ENCODE assay signal across 11 cellular contexts in the genomic region with DNA sequence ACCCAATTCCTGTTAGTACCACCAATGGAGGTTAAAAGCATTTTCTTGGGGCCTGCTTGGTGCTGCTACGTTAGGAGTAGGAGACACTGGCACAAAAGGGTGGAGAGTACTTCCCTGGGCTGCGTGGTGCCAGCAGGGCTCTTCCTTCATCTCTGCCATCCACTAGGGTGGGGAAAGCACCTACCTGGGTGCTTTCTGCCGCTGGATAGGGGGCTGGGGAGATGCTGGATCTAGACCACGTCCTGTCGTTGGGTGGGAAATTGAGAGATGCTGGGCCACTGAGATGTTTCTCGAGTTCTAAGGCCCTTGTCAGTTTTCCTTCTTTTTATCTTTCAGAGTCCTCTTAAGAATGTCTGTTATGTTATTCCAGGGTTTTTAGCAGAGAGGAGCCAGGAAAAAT. TPM values are rescaled to one million over a fixed set of nuclear protein-coding genes. Genes with fewer than 3 reads are reported as not detected.
DNase-seq lines count a peak whose midpoint lies in the region; ATAC-seq and TF ChIP-seq lines count a peak whose summit lies in the region.
"Had no signal": no experiment of that assay in that cellular context is flagged by ENCODE, and none has a peak within 500 bp of the region (broad histone marks: within the 10 kb centered on the region; RNA-seq: fewer than 3 reads in every experiment).

No MANE protein-coding gene starts in this region.

- H3K27ac Mint-ChIP-seq in memory B cell = peak overlapping the region; percentile 91

- H3K9me3 Mint-ChIP-seq in memory B cell = peaks cover 3% of the 10 kb centered on the region

- H3K36me3 Mint-ChIP-seq in memory B cell = peaks cover 5% of the 10 kb centered on the region

- no peak for DNase-seq in right lobe of liver
- DNase-seq in activated CD8-positive, alpha-beta memory T cell treated with anti-CD3 and anti-CD28 coated beads, Interleukin-2, amount 50 U/mL, for 48 hours = peak; percentile 51
- DNase-seq in memory B cell (ENCODE audit: low spot score in 2 of 2) = no peak
- no peak for DNase-seq in NCI-H187 treated with DMSO at 0.1 percent for 48 hours (lab: John Stamatoyannopoulos, UW)
- DNase-seq in G401 (ENCODE audit: low spot score) = no peak
- no peak for DNase-seq in right atrium auricular region (ENCODE audit: low spot score)
- no peak for DNase-seq in NCI-H2227 treated with DMSO at 0.1 percent for 48 hours (lab: John Stamatoyannopoulos, UW)
- DNase-seq: NCI-H1417 treated with DMSO at 0.1 percent for 48 hours had no signal

- ATAC-seq in right lobe of liver (no peak), memory B cell (ENCODE audit: low read depth) (no peak)

- H3K27me3 ChIP-seq in liver (ENCODE audit: control insufficient read depth in 4 of 4, insufficient read depth in 4 of 4, low read length in 3 of 4) = no peaks in the 10 kb centered on the region
- no peaks in the 10 kb centered on the region for H3K27me3 ChIP-seq in right lobe of liver
- H3K27me3 ChIP-seq in right atrium auricular region = no peaks in the 10 kb centered on the region
- H3K27me3 ChIP-seq: adrenal gland, tibial artery had no signal

- TF ChIP-seq RAD21 in liver (IDR thresholded peaks at IDR 0.05) = no peak

- H3K27ac ChIP-seq in liver (ENCODE audit: low read depth in 1 of 2, low read length in 2 of 2) = peak overlapping the region; percentile 23 to 25
- H3K27ac ChIP-seq in right lobe of liver = no peak overlapping the region
- no peak overlapping the region for H3K27ac ChIP-seq in right atrium auricular region
- H3K27ac ChIP-seq: tibial artery had no signal

- H3K9me3 ChIP-seq in liver (ENCODE audit: control insufficient read depth in 4 of 4, low read length in 3 of 4) (peaks cover 0 to 2% (median under 1%) of the 10 kb centered on the region in 4 donors), right lobe of liver (no peaks in the 10 kb centered on the region), right atrium auricular region (peaks cover 0 to 12% of the 10 kb centered on the region in 2 donors)

- H3K4me3 Mint-ChIP-seq in memory B cell = peak overlapping the region; percentile 84

- intact Hi-C loops in right lobe of liver (cut with DNase I) = no loop called here

- H3K4me3 ChIP-seq in liver (ENCODE audit: low read depth in 1 of 3, low read length in 3 of 3) (no peak overlapping the region), right lobe of liver (no peak overlapping the region), right atrium auricular region (no peak overlapping the region)
- H3K4me3 ChIP-seq: adrenal gland, tibial artery had no signal

- H3K27me3 Mint-ChIP-seq in memory B cell = no peaks in the 10 kb centered on the region

- H3K9ac ChIP-seq in liver (ENCODE audit: low read depth in 1 of 2, low read length in 2 of 2) = no peak overlapping the region

- 79% methylated on average over 6 of the region's 6 CpGs for WGBS in liver
- WGBS in right lobe of liver (ENCODE audit: insufficient coverage, low coverage, low lambda C conversion rate, missing lambda C conversion rate) = 41% methylated on average over 5 of the region's 6 CpGs

- TF ChIP-seq POLR2A in right lobe of liver (IDR thresholded peaks at IDR 0.05) = no peak

- peaks cover 48% of the 10 kb centered on the region for H3K4me1 Mint-ChIP-seq in memory B cell

- H3K36me3 ChIP-seq in liver (ENCODE audit: control insufficient read depth in 4 of 4, insufficient read depth in 3 of 4, low read depth in 1 of 4, low read length in 3 of 4) = no peaks in the 10 kb centered on the region
- no peaks in the 10 kb centered on the region for H3K36me3 ChIP-seq in right lobe of liver
- H3K36me3 ChIP-seq in right atrium auricular region = no peaks in the 10 kb centered on the region
- H3K36me3 ChIP-seq: adrenal gland, tibial artery had no signal

- H3K4me1 ChIP-seq in liver (ENCODE audit: control insufficient read depth in 4 of 4, insufficient read depth in 4 of 4, low read length in 3 of 4) = peaks cover 0 to 8% (median 6%) of the 10 kb centered on the region in 4 donors
- H3K4me1 ChIP-seq in right lobe of liver = peaks cover 0 to 13% (median 6%) of the 10 kb centered on the region in 4 donors
- no peaks in the 10 kb centered on the region for H3K4me1 ChIP-seq in right atrium auricular region
- H3K4me1 ChIP-seq: adrenal gland, tibial artery had no signal

- TF ChIP-seq CTCF in liver (IDR thresholded peaks at IDR 0.05; ENCODE audit: low read depth, low read length, missing input control) (no peak), right lobe of liver (IDR thresholded peaks at IDR 0.05) (no peak), right atrium auricular region (IDR thresholded peaks at IDR 0.05) (no peak)

- in situ Hi-C loops in G401 (cut with HindIII; ENCODE audit: low sequenced_read_pairs) = loop anchor here (10.0 kb wide), 1 partner anchor 156 kb away; no protein-coding TSS in a partner anchor

TF ChIP-seq in liver, 16 proteins besides CTCF, POLR2A, EP300 and RAD21:
- TF ChIP-seq FOXA2 (IDR thresholded peaks at IDR 0.05) (no peak), RXRA (IDR thresholded peaks at IDR 0.05) (no peak), FOXA1 (IDR thresholded peaks at IDR 0.05) (no peak), SP1 (IDR thresholded peaks at IDR 0.05) (no peak), EGR1 (IDR thresholded peaks at IDR 0.05; ENCODE audit: low read depth in 2 of 2) (no peak), HNF4G (IDR thresholded peaks at IDR 0.05) (no peak), GABPA (IDR thresholded peaks at IDR 0.05 in 1 of 2, conservative IDR thresholded peaks at IDR 0.05 in 1 of 2) (no peak), TAF1 (conservative IDR thresholded peaks at IDR 0.05) (no peak), YY1 (IDR thresholded peaks at IDR 0.05) (no peak), HNF4A (conservative IDR thresholded peaks at IDR 0.05) (no peak), NR2F2 (IDR thresholded peaks at IDR 0.05) (no peak)
- TF ChIP-seq, protein P1, sequence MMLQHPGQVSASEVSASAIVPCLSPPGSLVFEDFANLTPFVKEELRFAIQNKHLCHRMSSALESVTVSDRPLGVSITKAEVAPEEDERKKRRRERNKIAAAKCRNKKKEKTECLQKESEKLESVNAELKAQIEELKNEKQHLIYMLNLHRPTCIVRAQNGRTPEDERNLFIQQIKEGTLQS (IDR thresholded peaks at IDR 0.05) = no peak
- TF ChIP-seq, protein P2, sequence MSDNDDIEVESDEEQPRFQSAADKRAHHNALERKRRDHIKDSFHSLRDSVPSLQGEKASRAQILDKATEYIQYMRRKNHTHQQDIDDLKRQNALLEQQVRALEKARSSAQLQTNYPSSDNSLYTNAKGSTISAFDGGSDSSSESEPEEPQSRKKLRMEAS (IDR thresholded peaks at IDR 0.05) = no peak
- TF ChIP-seq, protein P3, sequence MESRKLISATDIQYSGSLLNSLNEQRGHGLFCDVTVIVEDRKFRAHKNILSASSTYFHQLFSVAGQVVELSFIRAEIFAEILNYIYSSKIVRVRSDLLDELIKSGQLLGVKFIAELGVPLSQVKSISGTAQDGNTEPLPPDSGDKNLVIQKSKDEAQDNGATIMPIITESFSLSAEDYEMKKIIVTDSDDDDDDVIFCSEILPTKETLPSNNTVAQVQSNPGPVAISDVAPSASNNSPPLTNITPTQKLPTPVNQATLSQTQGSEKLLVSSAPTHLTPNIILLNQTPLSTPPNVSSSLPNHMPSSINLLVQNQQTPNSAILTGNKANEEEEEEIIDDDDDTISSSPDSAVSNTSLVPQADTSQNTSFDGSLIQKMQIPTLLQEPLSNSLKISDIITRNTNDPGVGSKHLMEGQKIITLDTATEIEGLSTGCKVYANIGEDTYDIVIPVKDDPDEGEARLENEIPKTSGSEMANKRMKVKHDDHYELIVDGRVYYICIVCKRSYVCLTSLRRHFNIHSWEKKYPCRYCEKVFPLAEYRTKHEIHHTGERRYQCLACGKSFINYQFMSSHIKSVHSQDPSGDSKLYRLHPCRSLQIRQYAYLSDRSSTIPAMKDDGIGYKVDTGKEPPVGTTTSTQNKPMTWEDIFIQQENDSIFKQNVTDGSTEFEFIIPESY (IDR thresholded peaks at IDR 0.05) = no peak
- TF ChIP-seq, protein P4, sequence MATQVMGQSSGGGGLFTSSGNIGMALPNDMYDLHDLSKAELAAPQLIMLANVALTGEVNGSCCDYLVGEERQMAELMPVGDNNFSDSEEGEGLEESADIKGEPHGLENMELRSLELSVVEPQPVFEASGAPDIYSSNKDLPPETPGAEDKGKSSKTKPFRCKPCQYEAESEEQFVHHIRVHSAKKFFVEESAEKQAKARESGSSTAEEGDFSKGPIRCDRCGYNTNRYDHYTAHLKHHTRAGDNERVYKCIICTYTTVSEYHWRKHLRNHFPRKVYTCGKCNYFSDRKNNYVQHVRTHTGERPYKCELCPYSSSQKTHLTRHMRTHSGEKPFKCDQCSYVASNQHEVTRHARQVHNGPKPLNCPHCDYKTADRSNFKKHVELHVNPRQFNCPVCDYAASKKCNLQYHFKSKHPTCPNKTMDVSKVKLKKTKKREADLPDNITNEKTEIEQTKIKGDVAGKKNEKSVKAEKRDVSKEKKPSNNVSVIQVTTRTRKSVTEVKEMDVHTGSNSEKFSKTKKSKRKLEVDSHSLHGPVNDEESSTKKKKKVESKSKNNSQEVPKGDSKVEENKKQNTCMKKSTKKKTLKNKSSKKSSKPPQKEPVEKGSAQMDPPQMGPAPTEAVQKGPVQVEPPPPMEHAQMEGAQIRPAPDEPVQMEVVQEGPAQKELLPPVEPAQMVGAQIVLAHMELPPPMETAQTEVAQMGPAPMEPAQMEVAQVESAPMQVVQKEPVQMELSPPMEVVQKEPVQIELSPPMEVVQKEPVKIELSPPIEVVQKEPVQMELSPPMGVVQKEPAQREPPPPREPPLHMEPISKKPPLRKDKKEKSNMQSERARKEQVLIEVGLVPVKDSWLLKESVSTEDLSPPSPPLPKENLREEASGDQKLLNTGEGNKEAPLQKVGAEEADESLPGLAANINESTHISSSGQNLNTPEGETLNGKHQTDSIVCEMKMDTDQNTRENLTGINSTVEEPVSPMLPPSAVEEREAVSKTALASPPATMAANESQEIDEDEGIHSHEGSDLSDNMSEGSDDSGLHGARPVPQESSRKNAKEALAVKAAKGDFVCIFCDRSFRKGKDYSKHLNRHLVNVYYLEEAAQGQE (IDR thresholded peaks at IDR 0.05) = no peak

RNA-seq across cellular contexts. Expression of a gene that starts 6.7 kb away (rescaled TPM):
- 10 to 100 TPM in 1 of 2 donors, 1 to 10 TPM in 1; 1.5 to 32.9 TPM for total RNA-seq in liver
- polyA plus RNA-seq in liver = under 1 TPM; 0.08 to 0.39 TPM
- total RNA-seq in right lobe of liver = 10 to 100 TPM in 1 of 6 experiments, 1 to 10 TPM in 5; 3.8 to 31.6 (median 3.9) TPM
- 0.55 and 0.61 TPM in 2 replicates for total RNA-seq in G401 (2014; rRNA removed; shearing (Covaris generic))
- total RNA-seq in right atrium auricular region = 10 to 100 TPM in 1 of 2 donors, 1 to 10 TPM in 1; 3.6 to 45.5 TPM

RNA-seq across cellular contexts. Expression of a gene that starts 29.8 kb away (rescaled TPM):
- 10 to 100 TPM; 70.7 to 88.7 TPM for total RNA-seq in liver
- polyA plus RNA-seq in liver = 10 to 100 TPM; 46.0 to 89.3 TPM
- 100 to 1,000 TPM in 1 of 6 experiments, 10 to 100 TPM in 5; 40.0 to 106 (median 52.5) TPM for total RNA-seq in right lobe of liver
- 273 and 325 TPM in 2 replicates for total RNA-seq in G401 (2014; rRNA removed; shearing (Covaris generic))
- 10 to 100 TPM; 76.0 to 90.2 TPM for total RNA-seq in right atrium auricular region

RNA-seq across cellular contexts. Expression of a gene that starts 55.7 kb away (rescaled TPM):
- total RNA-seq in liver = 1 to 10 TPM; 2.3 to 4.9 TPM
- polyA plus RNA-seq in liver = 1 to 10 TPM; 1.1 to 2.0 TPM
- total RNA-seq in right lobe of liver = 1 to 10 TPM; 1.5 to 5.4 (median 3.5) TPM
- total RNA-seq in G401 (2014; rRNA removed; shearing (Covaris generic)) = 3.0 and 3.4 TPM in 2 replicates
- total RNA-seq in right atrium auricular region = 1 to 10 TPM; 3.9 to 4.3 TPM

Comparison
In these comparisons a context has a peak if more than half of its experiments do, and no peak if none do; other contexts are left out.
1. H3K27ac ChIP-seq: peak in liver (2 of 2); none in right lobe of liver (0 of 3) and right atrium auricular region (0 of 2).